In the genomic region with DNA sequence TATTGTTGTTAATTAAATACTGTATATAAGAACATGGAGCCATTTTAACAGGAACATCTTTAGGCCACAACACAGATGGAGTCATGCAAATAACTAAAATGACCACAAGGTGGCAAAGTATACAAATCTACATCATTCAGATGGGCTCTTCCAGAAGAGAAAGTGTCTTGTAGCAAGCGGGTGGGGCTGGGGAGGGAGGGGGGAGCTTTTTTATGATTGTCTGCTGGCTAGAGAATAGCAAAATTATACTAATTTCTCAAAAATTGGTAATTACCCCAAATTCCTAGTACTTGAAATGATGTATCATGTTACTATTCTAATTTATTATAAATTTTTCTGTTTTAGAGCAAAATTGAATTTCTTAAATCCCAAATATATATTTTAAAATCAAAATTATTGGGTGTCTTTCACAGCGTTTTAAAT, we compare ENCODE assay signal across 1 cellular context.
TF ChIP-seq lines count a peak whose summit lies in the region.

No MANE protein-coding gene starts in this region.

TF ChIP-seq in HepG2, 621 proteins besides CTCF, POLR2A, EP300 and RAD21 (continued from another document):
- TF ChIP-seq, protein P1, sequence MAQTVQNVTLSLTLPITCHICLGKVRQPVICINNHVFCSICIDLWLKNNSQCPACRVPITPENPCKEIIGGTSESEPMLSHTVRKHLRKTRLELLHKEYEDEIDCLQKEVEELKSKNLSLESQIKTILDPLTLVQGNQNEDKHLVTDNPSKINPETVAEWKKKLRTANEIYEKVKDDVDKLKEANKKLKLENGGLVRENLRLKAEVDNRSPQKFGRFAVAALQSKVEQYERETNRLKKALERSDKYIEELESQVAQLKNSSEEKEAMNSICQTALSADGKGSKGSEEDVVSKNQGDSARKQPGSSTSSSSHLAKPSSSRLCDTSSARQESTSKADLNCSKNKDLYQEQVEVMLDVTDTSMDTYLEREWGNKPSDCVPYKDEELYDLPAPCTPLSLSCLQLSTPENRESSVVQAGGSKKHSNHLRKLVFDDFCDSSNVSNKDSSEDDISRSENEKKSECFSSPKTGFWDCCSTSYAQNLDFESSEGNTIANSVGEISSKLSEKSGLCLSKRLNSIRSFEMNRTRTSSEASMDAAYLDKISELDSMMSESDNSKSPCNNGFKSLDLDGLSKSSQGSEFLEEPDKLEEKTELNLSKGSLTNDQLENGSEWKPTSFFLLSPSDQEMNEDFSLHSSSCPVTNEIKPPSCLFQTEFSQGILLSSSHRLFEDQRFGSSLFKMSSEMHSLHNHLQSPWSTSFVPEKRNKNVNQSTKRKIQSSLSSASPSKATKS (CRISPR knock-in tag; IDR thresholded peaks at IDR 0.05) = no peak
- TF ChIP-seq CC2D1A (CRISPR knock-in tag; IDR thresholded peaks at IDR 0.05) (no peak), SRSF4 (IDR thresholded peaks at IDR 0.05; ENCODE audit: low read depth, low read length, poor library complexity, severe bottlenecking) (peak; percentile 7), ZNF432 (CRISPR knock-in tag; IDR thresholded peaks at IDR 0.05; ENCODE audit: borderline replicate concordance) (no peak), NKX3-1 (CRISPR knock-in tag; IDR thresholded peaks at IDR 0.05) (no peak), ISL2 (CRISPR knock-in tag; IDR thresholded peaks at IDR 0.05) (no peak), MIXL1 (CRISPR knock-in tag; IDR thresholded peaks at IDR 0.05) (0 out of 2 replicates have a peak, but pooled peaks have one; percentile 15), ZNF329 (CRISPR knock-in tag; IDR thresholded peaks at IDR 0.05; ENCODE audit: low read depth) (no peak), HOXA5 (CRISPR knock-in tag; IDR thresholded peaks at IDR 0.05) (no peak), SMC3 (IDR thresholded peaks at IDR 0.05; ENCODE audit: low read length) (peak; percentile 84), ZNF557 (CRISPR knock-in tag; IDR thresholded peaks at IDR 0.05) (no peak), ZNF615 (CRISPR knock-in tag; IDR thresholded peaks at IDR 0.05; ENCODE audit: borderline replicate concordance) (no peak), CCAR2 (optimal IDR thresholded peaks at IDR 0.05; ENCODE audit: low read depth, low read length) (no peak)
- TF ChIP-seq, protein P2, sequence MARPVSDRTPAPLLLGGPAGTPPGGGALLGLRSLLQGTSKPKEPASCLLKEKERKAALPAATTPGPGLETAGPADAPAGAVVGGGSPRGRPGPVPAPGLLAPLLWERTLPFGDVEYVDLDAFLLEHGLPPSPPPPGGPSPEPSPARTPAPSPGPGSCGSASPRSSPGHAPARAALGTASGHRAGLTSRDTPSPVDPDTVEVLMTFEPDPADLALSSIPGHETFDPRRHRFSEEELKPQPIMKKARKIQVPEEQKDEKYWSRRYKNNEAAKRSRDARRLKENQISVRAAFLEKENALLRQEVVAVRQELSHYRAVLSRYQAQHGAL (CRISPR knock-in tag; IDR thresholded peaks at IDR 0.05; ENCODE audit: not compliant biosample characterization) = no peak
TF ChIP-seq in HepG2: peak in this region for 7.
